8 cellular contexts compared by ENCODE assay signal in genomic region chr7:521221-522070, GRCh38. TPM values are rescaled to one million over a fixed set of nuclear protein-coding genes. Genes with fewer than 3 reads are reported as not detected.
DNase-seq lines count a peak whose midpoint lies in the region; ATAC-seq and TF ChIP-seq lines count a peak whose summit lies in the region.

No MANE protein-coding gene starts in this region.

- H3K36me3 ChIP-seq in GM23248 (ENCODE audit: low read depth) (no peaks in the 10 kb centered on the region), gastrocnemius medialis (no peaks in the 10 kb centered on the region)

- no peaks in the 10 kb centered on the region for H3K79me2 ChIP-seq in GM23248 (ENCODE audit: insufficient read depth)

- H3K36me3 Mint-ChIP-seq in activated T-cell treated with anti-CD3 and anti-CD28 coated beads, Interleukin-2, amount 50 U/mL, for 72 hours (ENCODE audit: insufficient read depth in 2 of 2) = no peaks in the 10 kb centered on the region

- H3K27me3 Mint-ChIP-seq in activated T-cell treated with anti-CD3 and anti-CD28 coated beads, Interleukin-2, amount 50 U/mL, for 72 hours (ENCODE audit: low read depth) = peaks cover 19% of the 10 kb centered on the region

- no peaks in the 10 kb centered on the region for H3K9me2 ChIP-seq in GM23248 (ENCODE audit: insufficient read depth)

- peak overlapping the region; percentile 65 for H3K4me2 ChIP-seq in GM23248 (ENCODE audit: unreplicated experiment)

- no peak overlapping the region for H2AFZ ChIP-seq in GM23248

- peaks cover 5% of the 10 kb centered on the region for H3K4me1 Mint-ChIP-seq in activated T-cell treated with anti-CD3 and anti-CD28 coated beads, Interleukin-2, amount 50 U/mL, for 72 hours (ENCODE audit: low read depth)

- H3K27ac ChIP-seq in GM23248 (no peak overlapping the region), gastrocnemius medialis (peak overlapping the region in 2 of 4 donors; percentile 53 to 60)

- intact Hi-C loops in left ventricle myocardium superior (cut with micrococcal nuclease) = no loop called here
- intact Hi-C loops in gastrocnemius medialis (cut with DNase I; ENCODE audit: low total_unique reads) = loop anchor here (2.0 to 5.0 kb wide), 2 partner anchors 71 to 211 kb away; no protein-coding TSS in a partner anchor

- H3K4me3 Mint-ChIP-seq in activated T-cell treated with anti-CD3 and anti-CD28 coated beads, Interleukin-2, amount 50 U/mL, for 72 hours = peak overlapping the region; percentile 36 to 61

- ATAC-seq in activated T-cell treated with anti-CD3 and anti-CD28 coated beads, Interleukin-2, amount 50 U/mL, for 72 hours (replicated peaks in 1 of 2) = no peak
- ATAC-seq in left ventricle myocardium superior = peak; percentile 47
- no peak for ATAC-seq in gastrocnemius medialis

- H3K27me3 ChIP-seq in GM23248 (replicated peaks; ENCODE audit: insufficient read depth) (peaks cover 33% of the 10 kb centered on the region), gastrocnemius medialis (no peaks in the 10 kb centered on the region)

- H3K4me1 ChIP-seq in GM23248 (ENCODE audit: insufficient read depth) (no peaks in the 10 kb centered on the region), gastrocnemius medialis (peaks cover 10 to 17% of the 10 kb centered on the region in 2 donors)

- no peaks in the 10 kb centered on the region for H3F3A ChIP-seq in GM23248 (ENCODE audit: insufficient read depth)

- no peak for TF ChIP-seq POLR2A in gastrocnemius medialis (IDR thresholded peaks at IDR 0.05)

- H4K20me1 ChIP-seq in GM23248 (ENCODE audit: insufficient read depth) = no peaks in the 10 kb centered on the region

- no peak overlapping the region for H3K27ac Mint-ChIP-seq in activated T-cell treated with anti-CD3 and anti-CD28 coated beads, Interleukin-2, amount 50 U/mL, for 72 hours

- WGBS in GM23248 (ENCODE audit: low coverage in 1 of 2, low lambda C conversion rate in 2 of 2, missing lambda C conversion rate in 2 of 2), 2 experiments = 4 to 8% methylated on average over 48 to 71 of the region's 72 CpGs

- POLR2A ChIA-PET in AG04449 (lab: Yijun Ruan, JAX) = no interaction called here

- DNase-seq in AG04449 (ENCODE audit: low read depth, low spot score) = no peak
- peak; percentile 67 for DNase-seq in GM23248
- DNase-seq in activated T-cell treated with anti-CD3 and anti-CD28 coated beads, Interleukin-2, amount 50 U/mL, for 72 hours = no peak
- DNase-seq in left ventricle myocardium superior = peak; percentile 92
- DNase-seq in gastrocnemius medialis = no peak
- DNase-seq in NCI-H187 treated with DMSO at 0.1 percent for 48 hours (lab: John Stamatoyannopoulos, UW) = no peak
- DNase-seq in SHP77 (lab: John Stamatoyannopoulos, UW) = no peak
- no peak for DNase-seq in HuH-7.5 (ENCODE audit: low spot score)

- no peaks in the 10 kb centered on the region for H3K9me3 Mint-ChIP-seq in activated T-cell treated with anti-CD3 and anti-CD28 coated beads, Interleukin-2, amount 50 U/mL, for 72 hours

- CTCF ChIA-PET in AG04449 (lab: Yijun Ruan, JAX) = interaction anchor here (1.0 to 1.1 kb wide), 4 partner anchors 11 to 17 kb away, joined by 3 to 4 read pairs (median 3); no protein-coding TSS in a partner anchor

- H3K9me3 ChIP-seq in GM23248 (ENCODE audit: low read depth) = no peaks in the 10 kb centered on the region
- no peaks in the 10 kb centered on the region for H3K9me3 ChIP-seq in gastrocnemius medialis

- peak overlapping the region; percentile 41 for H3K4me3 ChIP-seq in AG04449 (ENCODE audit: low read depth, low read length)
- H3K4me3 ChIP-seq in GM23248 = peak overlapping the region; percentile 53
- peak overlapping the region; percentile 48 to 63 (median 56) for H3K4me3 ChIP-seq in gastrocnemius medialis

- no peak overlapping the region; the same call in 1 of the 2 replicates for H3K9ac ChIP-seq in GM23248

- no peak for TF ChIP-seq CTCF in AG04449 (IDR thresholded peaks at IDR 0.05; ENCODE audit: insufficient read depth, low read length, missing control alignments)
- TF ChIP-seq CTCF in gastrocnemius medialis (IDR thresholded peaks at IDR 0.05 in 4 of 5, conservative IDR thresholded peaks at IDR 0.05 in 1 of 5) = no peak

- in situ Hi-C loops in GM23248 (cut with MboI) = no loop called here
- in situ Hi-C loops in gastrocnemius medialis (cut with MboI; ENCODE audit: low sequenced_read_pairs in 4 of 4) = no loop called here

RNA-seq across cellular contexts. Expression of gene PDGFA, which starts 1.8 kb away (rescaled TPM):
- total RNA-seq in GM23248 (2014; rRNA removed; shearing (Covaris generic)) = 8.4 and 9.4 TPM in 2 replicates
- 4.7 and 5.1 TPM in 2 replicates for polyA plus RNA-seq in GM23248 (2016; fragmentation: Nextera tagmentation; extraction: Ambion mirVana)
- 10 to 100 TPM in 1 of 2 donors, 1 to 10 TPM in 1; 10.0 to 16.0 TPM for total RNA-seq in activated T-cell treated with anti-CD3 and anti-CD28 coated beads, Interleukin-2, amount 50 U/mL, for 72 hours
- total RNA-seq in left ventricle myocardium superior (32.7 TPM), gastrocnemius medialis (10 to 100 TPM; 10.8 to 31.7 (median 26.0) TPM)

Comparison
In these comparisons a context has a peak if more than half of its experiments do, and no peak if none do; other contexts are left out.
1. DNase-seq: peak in GM23248 (single experiment) and left ventricle myocardium superior (single experiment); none in AG04449 (single experiment), activated T-cell treated with anti-CD3 and anti-CD28 coated beads, Interleukin-2, amount 50 U/mL, for 72 hours (0 of 2), gastrocnemius medialis (0 of 2), NCI-H187 treated with DMSO at 0.1 percent for 48 hours (single experiment), SHP77 (0 of 2) and HuH-7.5 (single experiment).
2. Peak in every context shown above with its lines, with median percentiles within 50 percentile points of each other: H3K4me3 ChIP-seq.